In genomic region chr2:111656436-111656835, GRCh38 we compare ENCODE assay signal across 30 cellular contexts.
"Had no signal": no experiment of that assay in that cellular context is flagged by ENCODE, and none has a peak within 500 bp of the region (broad histone marks: within the 10 kb centered on the region; RNA-seq: fewer than 3 reads in every experiment).

No MANE protein-coding gene starts in this region.

- H3K27me3 Mint-ChIP-seq: activated naive CD8-positive, alpha-beta T cell; brain had no signal

- ATAC-seq: activated CD8-positive, alpha-beta T cell treated with anti-CD3 and anti-CD28 coated beads, Interleukin-2, amount 10 ng/mL, durations not matched to agents 7 days and 5 days; activated naive CD8-positive, alpha-beta T cell treated with anti-CD3 and anti-CD28 coated beads, Interleukin-2, amount 50 U/mL, for 24 hours; PC-3; Right ventricle myocardium inferior had no signal

- FAIRE-seq: bronchial epithelial cell had no signal

- H3K9me3 ChIP-seq: Peyer's patch had no signal

- H3K27ac Mint-ChIP-seq: activated CD8-positive, alpha-beta T cell treated with anti-CD3 and anti-CD28 coated beads, Interleukin-2, amount 10 ng/mL, durations not matched to agents 7 days and 5 days; activated naive CD8-positive, alpha-beta T cell; activated naive CD8-positive, alpha-beta T cell treated with anti-CD3 and anti-CD28 coated beads, Interleukin-2, amount 50 U/mL, for 24 hours; activated T-cell treated with anti-CD3 and anti-CD28 coated beads, Interleukin-2, amount 50 U/mL, for 24 hours; activated T-helper 2 cell treated with anti-CD3 and anti-CD28 coated beads, Interferon-gamma antibody, Interleukin-2, Interleukin-4, amounts not matched to agents 10 μg/mL and 5 μg/mL and 100 μg/mL, durations not matched to agents 14 hours and 24 hours and 36 hours; IgD-negative memory B cell had no signal

- H3K4me3 ChIP-seq: Peyer's patch had no signal

- H3K36me3 ChIP-seq: Peyer's patch, WERI-Rb-1 had no signal

- H3K4me1 Mint-ChIP-seq: activated naive CD8-positive, alpha-beta T cell treated with anti-CD3 and anti-CD28 coated beads, Interleukin-2, amount 50 U/mL, for 24 hours had no signal

- H3K27me3 ChIP-seq: Peyer's patch had no signal

- H3K4me3 Mint-ChIP-seq: activated CD8-positive, alpha-beta T cell treated with anti-CD3 and anti-CD28 coated beads, Interleukin-2, amount 10 ng/mL, durations not matched to agents 7 days and 5 days; activated naive CD8-positive, alpha-beta T cell; activated naive CD8-positive, alpha-beta T cell treated with anti-CD3 and anti-CD28 coated beads, Interleukin-2, amount 50 U/mL, for 24 hours; activated T-cell treated with anti-CD3 and anti-CD28 coated beads, Interleukin-2, amount 50 U/mL, for 24 hours; brain; IgD-negative memory B cell had no signal

- H3K36me3 Mint-ChIP-seq: activated naive CD8-positive, alpha-beta T cell; brain; IgD-negative memory B cell had no signal

- H3K27ac ChIP-seq: Peyer's patch, WERI-Rb-1 had no signal

- DNase-seq: activated CD4-positive, alpha-beta T cell treated with anti-CD3 and anti-CD28 coated beads for 1 hour; activated CD4-positive, alpha-beta T cell treated with anti-CD3 and anti-CD28 coated beads for 48 hours; activated CD4-positive, alpha-beta T cell treated with anti-CD3 and anti-CD28 coated beads, Interleukin-2, amount 50 U/mL, for 48 hours; activated CD4-positive, CD25-positive, alpha-beta regulatory T cell; activated CD8-positive, alpha-beta T cell treated with anti-CD3 and anti-CD28 coated beads, Interleukin-2, amount 10 ng/mL, durations not matched to agents 7 days and 5 days; activated gamma-delta T cell; activated naive CD4-positive, alpha-beta T cell treated with Interleukin-2 at 50 U/mL for 16 hours; activated naive CD8-positive, alpha-beta T cell treated with anti-CD3 and anti-CD28 coated beads, Interleukin-2, amount 50 U/mL, for 24 hours; activated T-cell treated with anti-CD3 and anti-CD28 coated beads, Interleukin-2, amount 50 U/mL, for 24 hours; anterior cingulate cortex; Karpas-422; KBM-7; NCI-H1105 treated with DMSO at 0.1 percent for 48 hours; NCI-H1436; NCI-H1694; NCI-H1930; NCI-H2081 treated with DMSO at 0.1 percent for 48 hours; NCI-H345; NCI-H524 treated with DMSO at 0.1 percent for 48 hours; PC-3; Peyer's patch; RPMI8226; T1000; WERI-Rb-1 had no signal

- H3K9me3 Mint-ChIP-seq: activated naive CD8-positive, alpha-beta T cell treated with anti-CD3 and anti-CD28 coated beads, Interleukin-2, amount 50 U/mL, for 24 hours; activated T-cell treated with anti-CD3 and anti-CD28 coated beads, Interleukin-2, amount 50 U/mL, for 24 hours; activated T-helper 2 cell treated with anti-CD3 and anti-CD28 coated beads, Interferon-gamma antibody, Interleukin-2, Interleukin-4, amounts not matched to agents 10 μg/mL and 5 μg/mL and 100 μg/mL, durations not matched to agents 14 hours and 24 hours and 36 hours had no signal
